In genomic region chr4:79609853-79610252, GRCh38 we compare ENCODE assay signal across 21 cellular contexts.
"Had no signal": no experiment of that assay in that cellular context is flagged by ENCODE, and none has a peak within 500 bp of the region (broad histone marks: within the 10 kb centered on the region; RNA-seq: fewer than 3 reads in every experiment).

No MANE protein-coding gene starts in this region.

- H3K36me3 ChIP-seq: adrenal gland, cardiac muscle cell, neutrophil, ovary, prostate gland, thyroid gland, WERI-Rb-1 had no signal

- H3K4me1 ChIP-seq: adrenal gland, foreskin keratinocyte, prostate gland, thyroid gland had no signal

- FAIRE-seq: TTC549 had no signal

- H3K4me3 ChIP-seq: adrenal gland, cardiac muscle cell, ovary, prostate gland, thyroid gland had no signal

- DNase-seq: activated CD4-positive, alpha-beta T cell treated with anti-CD3 and anti-CD28 coated beads, Interleukin-2, amount 50 U/mL, for 1 hour; activated CD4-positive, CD25-positive, alpha-beta regulatory T cell treated with anti-CD3 and anti-CD28 coated beads, Interleukin-2, amount 50 U/mL, for 72 hours; activated naive CD4-positive, alpha-beta T cell; activated T-cell treated with anti-CD3 and anti-CD28 coated beads, Interleukin-2, amount 50 U/mL, for 1 hour; adrenal gland; foreskin keratinocyte; immature natural killer cell; left ventricle myocardium superior; mammary epithelial cell; midbrain; ovary; stimulated activated CD4-positive, alpha-beta T cell treated with anti-CD3 and anti-CD28 coated beads, Interleukin-4, amount 100 ng/mL, for 4 hours; substantia nigra; T-helper 1 cell; thyroid gland; WERI-Rb-1 had no signal

- H3K9me3 ChIP-seq: adrenal gland, neutrophil, ovary, prostate gland, thyroid gland had no signal

- H3K27ac ChIP-seq: adrenal gland, cardiac muscle cell, foreskin keratinocyte, neutrophil, ovary, prostate gland, thyroid gland, WERI-Rb-1 had no signal

- ATAC-seq: foreskin keratinocyte; left ventricle myocardium superior; natural killer cell treated with Interleukin-12 subunit alpha and Interleukin-12 subunit beta and Interleukin-15 and Interleukin-18, amount 100 ng/mL, for 72 hours had no signal

- H3K27me3 ChIP-seq: adrenal gland, cardiac muscle cell, neutrophil, ovary, thyroid gland had no signal
